ENCODE assay signal across 25 cellular contexts in genomic region chr15:50257206-50257735, GRCh38. TPM values are rescaled to one million over a fixed set of nuclear protein-coding genes. Genes with fewer than 3 reads are reported as not detected.
DNase-seq lines count a peak whose midpoint lies in the region; ATAC-seq, FAIRE-seq and TF ChIP-seq lines count a peak whose summit lies in the region.
"Had no signal": no experiment of that assay in that cellular context is flagged by ENCODE, and none has a peak within 500 bp of the region (broad histone marks: within the 10 kb centered on the region; RNA-seq: fewer than 3 reads in every experiment).

No MANE protein-coding gene starts in this region.

- no peak for DNase-seq in activated naive CD4-positive, alpha-beta T cell (lab: John Stamatoyannopoulos, UW)
- DNase-seq in NCI-H226: peak; percentile 77
- DNase-seq in bronchial epithelial cell (ENCODE audit: low read depth): peak; percentile 12
- peak; percentile 78 for DNase-seq in osteocyte (ENCODE audit: extremely low spot score, unreplicated experiment)
- DNase-seq in NCI-H524 (lab: John Stamatoyannopoulos, UW): no peak
- DNase-seq: activated CD4-positive, alpha-beta T cell treated with anti-CD3 and anti-CD28 coated beads for 1 hour; activated naive CD4-positive, alpha-beta T cell treated with Interleukin-2 at 50 U/mL for 16 hours; activated T-cell treated with anti-CD3 and anti-CD28 coated beads, Interleukin-2, amount 50 U/mL, for 4 hours; CD8-positive, alpha-beta T cell; lower lobe of right lung; NCI-H2081; NCI-H2227 treated with DMSO at 0.1 percent for 48 hours; SHP77 had no signal

- no peaks in the 10 kb centered on the region for H3K36me3 Mint-ChIP-seq in activated naive CD4-positive, alpha-beta T cell treated with anti-CD3 and anti-CD28 coated beads, Interleukin-2, amount 50 U/mL, for 24 hours
- H3K36me3 Mint-ChIP-seq in osteocyte (ENCODE audit: unreplicated experiment): no peaks in the 10 kb centered on the region
- H3K36me3 Mint-ChIP-seq: CD8-positive, alpha-beta T cell had no signal

- H3K4me1 Mint-ChIP-seq in activated naive CD4-positive, alpha-beta T cell treated with anti-CD3 and anti-CD28 coated beads, Interleukin-2, amount 50 U/mL, for 24 hours: peaks cover 28% of the 10 kb centered on the region
- H3K4me1 Mint-ChIP-seq in osteocyte (ENCODE audit: unreplicated experiment): no peaks in the 10 kb centered on the region

- H3K36me3 ChIP-seq in bronchial epithelial cell (ENCODE audit: control insufficient read depth, insufficient read depth, low read length): no peaks in the 10 kb centered on the region
- H3K36me3 ChIP-seq: lower lobe of right lung, right atrium auricular region, tibial nerve had no signal

- FAIRE-seq in bronchial epithelial cell (lab: Jason Lieb, UNC): no peak
- FAIRE-seq: GM18507, H54 had no signal

- no peak overlapping the region for H3K4me3 ChIP-seq in bronchial epithelial cell (ENCODE audit: low read depth, low read length)
- H3K4me3 ChIP-seq: hepatocyte, lower lobe of right lung, right atrium auricular region, smooth muscle cell, tibial nerve had no signal

- no peaks in the 10 kb centered on the region for H3K9me3 Mint-ChIP-seq in activated naive CD4-positive, alpha-beta T cell treated with anti-CD3 and anti-CD28 coated beads, Interleukin-2, amount 50 U/mL, for 24 hours
- H3K9me3 Mint-ChIP-seq in osteocyte (ENCODE audit: unreplicated experiment): no peaks in the 10 kb centered on the region
- H3K9me3 Mint-ChIP-seq: activated T-cell treated with anti-CD3 and anti-CD28 coated beads, Interleukin-2, amount 50 U/mL, for 4 hours; CD8-positive, alpha-beta T cell had no signal

- TF ChIP-seq CTCF in bronchial epithelial cell (IDR thresholded peaks at IDR 0.05; ENCODE audit: insufficient read depth, low read length, severe bottlenecking) (no peak), osteocyte (IDR thresholded peaks at IDR 0.05) (no peak)

- H3K27ac Mint-ChIP-seq in activated naive CD4-positive, alpha-beta T cell treated with anti-CD3 and anti-CD28 coated beads, Interleukin-2, amount 50 U/mL, for 24 hours: peak overlapping the region; percentile 18
- no peak overlapping the region for H3K27ac Mint-ChIP-seq in osteocyte (ENCODE audit: unreplicated experiment)
- H3K27ac Mint-ChIP-seq: B cell; CD8-positive, alpha-beta T cell had no signal

- no peaks in the 10 kb centered on the region for H3K27me3 Mint-ChIP-seq in activated naive CD4-positive, alpha-beta T cell treated with anti-CD3 and anti-CD28 coated beads, Interleukin-2, amount 50 U/mL, for 24 hours
- H3K27me3 Mint-ChIP-seq in osteocyte (ENCODE audit: unreplicated experiment): peaks cover 11% of the 10 kb centered on the region
- H3K27me3 Mint-ChIP-seq: B cell had no signal

- H3K4me3 Mint-ChIP-seq in activated naive CD4-positive, alpha-beta T cell treated with anti-CD3 and anti-CD28 coated beads, Interleukin-2, amount 50 U/mL, for 24 hours: no peak overlapping the region
- no peak overlapping the region for H3K4me3 Mint-ChIP-seq in osteocyte (ENCODE audit: unreplicated experiment)
- H3K4me3 Mint-ChIP-seq: activated T-cell treated with anti-CD3 and anti-CD28 coated beads, Interleukin-2, amount 50 U/mL, for 4 hours; B cell; CD8-positive, alpha-beta T cell had no signal

- no peak for ATAC-seq in GM19467 (IDR thresholded peaks at IDR 0.05; ENCODE audit: unreplicated experiment)
- no peak for ATAC-seq in HG03108 (IDR thresholded peaks at IDR 0.05; ENCODE audit: unreplicated experiment)
- ATAC-seq: activated T-cell treated with anti-CD3 and anti-CD28 coated beads, Interleukin-2, amount 50 U/mL, for 4 hours; CD8-positive, alpha-beta T cell; Panc1 had no signal

- H3K27me3 ChIP-seq in bronchial epithelial cell (ENCODE audit: control insufficient read depth, insufficient read depth, low read length): peaks cover 1% of the 10 kb centered on the region
- H3K27me3 ChIP-seq: hepatocyte, right atrium auricular region, tibial nerve had no signal

RNA-seq across cellular contexts. Expression of gene HDC, which starts 8.3 kb away (rescaled TPM):
- total RNA-seq in bronchial epithelial cell: not detected in 2 replicates
- not detected in 2 replicates for total RNA-seq in osteocyte
- total RNA-seq: B cell; CD8-positive, alpha-beta T cell; fibroblast of lung; hepatocyte; right atrium auricular region; smooth muscle cell had no signal

Comparison
In these comparisons a context has a peak if more than half of its experiments do, and no peak if none do; other contexts are left out.
1. DNase-seq: peak in NCI-H226 (single experiment), bronchial epithelial cell (single experiment) and osteocyte (single experiment); none in activated naive CD4-positive, alpha-beta T cell (0 of 4) and NCI-H524 (0 of 2).